Comparison of ENCODE assay signal across 15 cellular contexts in genomic region chr7:150586778-150587152, GRCh38. TPM values are rescaled to one million over a fixed set of nuclear protein-coding genes. Genes with fewer than 3 reads are reported as not detected.
DNase-seq lines count a peak whose midpoint lies in the region; ATAC-seq, FAIRE-seq and TF ChIP-seq lines count a peak whose summit lies in the region.
"Had no signal": no experiment of that assay in that cellular context is flagged by ENCODE, and none has a peak within 500 bp of the region (broad histone marks: within the 10 kb centered on the region; RNA-seq: fewer than 3 reads in every experiment).

No MANE protein-coding gene starts in this region.

- H3K4me3 Mint-ChIP-seq in stimulated activated effector memory CD8-positive, alpha-beta T cell treated with anti-CD3 and anti-CD28 coated beads, Interleukin-12 subunit alpha, Interleukin-12 subunit beta, amount 100 ng/mL, for 72 hours = peak overlapping the region; percentile 45
- H3K4me3 Mint-ChIP-seq: WTC11 had no signal

- peaks cover 0 to 2% of the 10 kb centered on the region in 2 donors for H3K4me1 ChIP-seq in kidney (ENCODE audit: control insufficient read depth in 1 of 2, insufficient read depth in 1 of 2, low read depth in 1 of 2, low read length in 2 of 2)

- DNase-seq in SIG-M5 treated with dmso at 0.1 percent for 504 hours (lab: John Stamatoyannopoulos, UW; ENCODE audit: unreplicated experiment) (peak; percentile 83), SIG-M5 (lab: John Stamatoyannopoulos, UW) (no peak), kidney (no peak), erythroblast (lab: John Stamatoyannopoulos, UW) (no peak)
- no peak for DNase-seq in activated naive CD4-positive, alpha-beta T cell treated with anti-CD3 and anti-CD28 coated beads, Interleukin-2, amount 50 U/mL, for 72 hours (ENCODE audit: low spot score in 2 of 2)
- no peak for DNase-seq in stimulated activated effector memory CD8-positive, alpha-beta T cell treated with anti-CD3 and anti-CD28 coated beads, Interleukin-12 subunit alpha, Interleukin-12 subunit beta, amount 100 ng/mL, for 72 hours (ENCODE audit: low spot score in 2 of 2)
- DNase-seq in stimulated activated CD4-positive, alpha-beta T cell treated with anti-CD3 and anti-CD28 coated beads, Interleukin-1b, Interleukin-23, amount 100 ng/mL, for 48 hours = no peak
- DNase-seq: foreskin melanocyte, HCEC 1CT, midbrain, NCI-H1436 treated with DMSO at 0.1 percent for 48 hours, PC-9 had no signal

- H3K9me3 ChIP-seq in kidney (ENCODE audit: control insufficient read depth in 1 of 2, low read length in 2 of 2) = no peaks in the 10 kb centered on the region

- TF ChIP-seq POLR2A in erythroblast (IDR thresholded peaks at IDR 0.05; ENCODE audit: low read length) = no peak

- peaks cover 39 to 56% of the 10 kb centered on the region in 2 donors for H3K36me3 Mint-ChIP-seq in activated naive CD4-positive, alpha-beta T cell treated with anti-CD3 and anti-CD28 coated beads, Interleukin-2, amount 50 U/mL, for 72 hours
- H3K36me3 Mint-ChIP-seq in stimulated activated effector memory CD8-positive, alpha-beta T cell treated with anti-CD3 and anti-CD28 coated beads, Interleukin-12 subunit alpha, Interleukin-12 subunit beta, amount 100 ng/mL, for 72 hours = no peaks in the 10 kb centered on the region
- H3K36me3 Mint-ChIP-seq: WTC11 had no signal

- H3K9ac ChIP-seq in kidney (ENCODE audit: low read length in 2 of 2) = no peak overlapping the region

- H3K4me3 ChIP-seq in kidney (ENCODE audit: low read length in 2 of 2) = no peak overlapping the region
- H3K4me3 ChIP-seq: PC-9 had no signal

- no peaks in the 10 kb centered on the region for H3K36me3 ChIP-seq in kidney (ENCODE audit: control insufficient read depth in 1 of 2, insufficient read depth in 2 of 2, low read length in 2 of 2)

- FAIRE-seq in kidney (lab: Jason Lieb, UNC) = no peak

- no peak for TF ChIP-seq CTCF in kidney (IDR thresholded peaks at IDR 0.05; ENCODE audit: borderline replicate concordance, extremely low read depth, insufficient read depth)

- H3K9me3 Mint-ChIP-seq in activated naive CD4-positive, alpha-beta T cell treated with anti-CD3 and anti-CD28 coated beads, Interleukin-2, amount 50 U/mL, for 72 hours = peaks cover 25 to 30% of the 10 kb centered on the region in 2 donors
- H3K9me3 Mint-ChIP-seq in stimulated activated effector memory CD8-positive, alpha-beta T cell treated with anti-CD3 and anti-CD28 coated beads, Interleukin-12 subunit alpha, Interleukin-12 subunit beta, amount 100 ng/mL, for 72 hours = peaks cover 15% of the 10 kb centered on the region

- intact Hi-C loops in kidney (cut with DNase I) = no loop called here

- ATAC-seq in activated naive CD4-positive, alpha-beta T cell treated with anti-CD3 and anti-CD28 coated beads, Interleukin-2, amount 50 U/mL, for 72 hours = peak; percentile 36 to 74
- peak; percentile 33 for ATAC-seq in stimulated activated effector memory CD8-positive, alpha-beta T cell treated with anti-CD3 and anti-CD28 coated beads, Interleukin-12 subunit alpha, Interleukin-12 subunit beta, amount 100 ng/mL, for 72 hours
- ATAC-seq in HG02588 (IDR thresholded peaks at IDR 0.05; ENCODE audit: unreplicated experiment) = no peak
- ATAC-seq: WTC11 had no signal

- peak overlapping the region; percentile 71 to 75 for H3K27ac ChIP-seq in kidney (ENCODE audit: low read depth in 2 of 2, low read length in 2 of 2)
- H3K27ac ChIP-seq: 22Rv1, PC-9 had no signal

- peak overlapping the region; percentile 85 to 91 for H3K27ac Mint-ChIP-seq in activated naive CD4-positive, alpha-beta T cell treated with anti-CD3 and anti-CD28 coated beads, Interleukin-2, amount 50 U/mL, for 72 hours
- peak overlapping the region; percentile 89 for H3K27ac Mint-ChIP-seq in stimulated activated effector memory CD8-positive, alpha-beta T cell treated with anti-CD3 and anti-CD28 coated beads, Interleukin-12 subunit alpha, Interleukin-12 subunit beta, amount 100 ng/mL, for 72 hours
- H3K27ac Mint-ChIP-seq: WTC11 had no signal

- peaks cover 36% of the 10 kb centered on the region for H3K4me1 Mint-ChIP-seq in stimulated activated effector memory CD8-positive, alpha-beta T cell treated with anti-CD3 and anti-CD28 coated beads, Interleukin-12 subunit alpha, Interleukin-12 subunit beta, amount 100 ng/mL, for 72 hours
- H3K4me1 Mint-ChIP-seq: WTC11 had no signal

RNA-seq across cellular contexts. Expression of gene GIMAP4, which starts 19.6 kb away (rescaled TPM):
- total RNA-seq in activated naive CD4-positive, alpha-beta T cell treated with anti-CD3 and anti-CD28 coated beads, Interleukin-2, amount 50 U/mL, for 72 hours = 100 to 1,000 TPM; 202 to 336 TPM
- total RNA-seq in kidney = 61.4 TPM
- 28.9 TPM for polyA plus RNA-seq in kidney (ENCODE audit: insufficient read depth, low read depth, low replicate concordance)
- total RNA-seq: PC-9 had no signal

RNA-seq across cellular contexts. Expression of gene GIMAP6, which starts 45.4 kb away (rescaled TPM):
- 10 to 100 TPM; 35.9 to 43.2 TPM for total RNA-seq in activated naive CD4-positive, alpha-beta T cell treated with anti-CD3 and anti-CD28 coated beads, Interleukin-2, amount 50 U/mL, for 72 hours
- total RNA-seq in kidney = 48.7 TPM
- polyA plus RNA-seq in kidney (ENCODE audit: insufficient read depth, low read depth, low replicate concordance) = 14.3 TPM
- total RNA-seq: PC-9 had no signal
